9 cellular contexts compared by ENCODE assay signal in the genomic region with DNA sequence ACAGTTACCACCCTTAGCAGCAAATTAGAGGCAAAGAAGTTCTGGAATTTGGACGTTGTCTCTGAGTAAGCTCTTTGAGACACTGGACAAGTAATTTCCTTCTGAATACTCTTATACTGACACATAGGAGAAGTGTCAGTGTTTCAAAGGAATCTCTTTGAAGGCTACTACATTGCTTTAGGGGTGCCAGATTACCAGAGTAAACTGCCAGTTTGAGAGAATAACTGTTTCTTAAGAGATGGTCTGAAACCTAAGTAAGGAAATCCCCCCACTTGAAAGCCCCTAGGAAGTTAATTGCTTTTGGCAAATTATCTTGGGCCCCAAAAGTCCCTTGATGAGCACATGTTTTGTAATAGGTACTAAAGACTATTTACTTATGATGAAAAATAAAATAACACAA. TPM values are rescaled to one million over a fixed set of nuclear protein-coding genes. Genes with fewer than 3 reads are reported as not detected.
DNase-seq lines count a peak whose midpoint lies in the region; ATAC-seq and TF ChIP-seq lines count a peak whose summit lies in the region.
"Had no signal": no experiment of that assay in that cellular context is flagged by ENCODE, and none has a peak within 500 bp of the region (broad histone marks: within the 10 kb centered on the region; RNA-seq: fewer than 3 reads in every experiment).

No MANE protein-coding gene starts in this region.

- no peaks in the 10 kb centered on the region for H3K27me3 ChIP-seq in esophagus squamous epithelium
- no peaks in the 10 kb centered on the region for H3K27me3 ChIP-seq in stomach smooth muscle (ENCODE audit: control insufficient read depth in 1 of 2, insufficient read depth in 2 of 2, low read length in 2 of 2)

- peaks cover 54% of the 10 kb centered on the region for H3K79me2 ChIP-seq in OCI-LY7 (ENCODE audit: insufficient read depth, low read depth, low read length)

- peak overlapping the region; percentile 29 for H3K27ac Mint-ChIP-seq in activated CD4-positive, alpha-beta T cell treated with anti-CD3 and anti-CD28 coated beads, Interleukin-2, amount 10 ng/mL, durations not matched to agents 24 days and 14 days

- no peaks in the 10 kb centered on the region for H3K36me3 ChIP-seq in OCI-LY7 (ENCODE audit: insufficient read depth, low read length)
- no peaks in the 10 kb centered on the region for H3K36me3 ChIP-seq in esophagus squamous epithelium
- no peaks in the 10 kb centered on the region for H3K36me3 ChIP-seq in stomach smooth muscle (ENCODE audit: control insufficient read depth in 2 of 2, insufficient read depth in 2 of 2, low read length in 2 of 2)

- H4K20me1 ChIP-seq in OCI-LY7 (ENCODE audit: insufficient read depth, low read length): no peaks in the 10 kb centered on the region

- peak overlapping the region; percentile 55 for H3K4me3 Mint-ChIP-seq in activated CD4-positive, alpha-beta T cell treated with anti-CD3 and anti-CD28 coated beads, Interleukin-2, amount 10 ng/mL, durations not matched to agents 24 days and 14 days

- ATAC-seq in GM21360 (IDR thresholded peaks at IDR 0.05; ENCODE audit: unreplicated experiment): no peak

- no peaks in the 10 kb centered on the region for H3K9me3 Mint-ChIP-seq in activated CD4-positive, alpha-beta T cell treated with anti-CD3 and anti-CD28 coated beads, Interleukin-2, amount 10 ng/mL, durations not matched to agents 24 days and 14 days

- peak overlapping the region; percentile 84 for H3K4me3 ChIP-seq in OCI-LY7 (ENCODE audit: low read depth, low read length, poor library complexity, severe bottlenecking)
- peak overlapping the region in 3 of 4 donors; percentile 72 to 87 (median 81) for H3K4me3 ChIP-seq in esophagus squamous epithelium
- peak overlapping the region in 1 of 2 donors; percentile 9 for H3K4me3 ChIP-seq in stomach smooth muscle (ENCODE audit: low read length in 2 of 2)

- no TSS peak for BruUV-seq in OCI-LY7 (replicated peaks; lab: Mats Ljungman, UMichigan)

- intact Hi-C loops in activated CD4-positive, alpha-beta T cell treated with anti-CD3 and anti-CD28 coated beads, Interleukin-2, amount 10 ng/mL, durations not matched to agents 24 days and 14 days (cut with micrococcal nuclease): loop anchor here (5.0 kb wide), 2 partner anchors 157 to 202 kb away; no protein-coding TSS in a partner anchor
- intact Hi-C loops in OCI-LY7 (cut with micrococcal nuclease; ENCODE audit: unreplicated experiment) (loop anchor here (5.0 to 10.0 kb wide), 6 partner anchors 609 to 1899 kb away; partner anchors contain the start of genes ATAD1, GLUD1, KIF20B and PANK1), esophagus squamous epithelium (cut with DNase I) (no loop called here)

- no peaks in the 10 kb centered on the region for H3K9me2 ChIP-seq in OCI-LY7 (ENCODE audit: insufficient read depth, low read length)

- peaks cover 15% of the 10 kb centered on the region for H3K36me3 Mint-ChIP-seq in activated CD4-positive, alpha-beta T cell treated with anti-CD3 and anti-CD28 coated beads, Interleukin-2, amount 10 ng/mL, durations not matched to agents 24 days and 14 days (ENCODE audit: low read depth)

- H3K9ac ChIP-seq in stomach smooth muscle (ENCODE audit: low read length in 2 of 2): peak overlapping the region; percentile 6 to 29

- H3K4me2 ChIP-seq in OCI-LY7 (ENCODE audit: low read length): peak overlapping the region; percentile 85

- no peak for TF ChIP-seq CTCF in OCI-LY7 (conservative IDR thresholded peaks at IDR 0.05; ENCODE audit: low read length)
- no peak for TF ChIP-seq CTCF in esophagus squamous epithelium (IDR thresholded peaks at IDR 0.05)

- peak overlapping the region; percentile 78; the same call in 1 of the 2 replicates for H2AFZ ChIP-seq in OCI-LY7 (ENCODE audit: low read length)

- POLR2A ChIA-PET in OCI-LY7 (lab: Charles Lee): interaction anchor here (0.5 to 6.7 kb wide), 10 partner anchors 9 to 1381 kb away, joined by 3 to 49 read pairs (median 4); no protein-coding TSS in a partner anchor

- H3K9me3 ChIP-seq in OCI-LY7 (ENCODE audit: low read length) (no peaks in the 10 kb centered on the region), esophagus squamous epithelium (no peaks in the 10 kb centered on the region), stomach smooth muscle (ENCODE audit: control insufficient read depth in 2 of 2, low read length in 2 of 2) (no peaks in the 10 kb centered on the region)

- H3K4me1 ChIP-seq in OCI-LY7 (ENCODE audit: insufficient read depth, low read length, poor library complexity, severe bottlenecking): peaks cover 76% of the 10 kb centered on the region
- peaks cover 11 to 88% (median 12%) of the 10 kb centered on the region in 3 donors for H3K4me1 ChIP-seq in esophagus squamous epithelium
- peaks cover 16% of the 10 kb centered on the region for H3K4me1 ChIP-seq in stomach smooth muscle (ENCODE audit: control insufficient read depth, insufficient read depth, low read length)

- CTCF ChIA-PET in OCI-LY7 (lab: Charles Lee; ENCODE audit: unreplicated experiment): no interaction called here

- no peak for TF ChIP-seq POLR2A in esophagus squamous epithelium (IDR thresholded peaks at IDR 0.05)

- DNase-seq in activated CD4-positive, alpha-beta T cell treated with anti-CD3 and anti-CD28 coated beads, Interleukin-2, amount 10 ng/mL, durations not matched to agents 24 days and 14 days: no peak
- DNase-seq in activated CD4-positive, alpha-beta T cell treated with anti-CD3 and anti-CD28 coated beads, Interleukin-2, amount 50 U/mL, for 48 hours: no peak
- DNase-seq in OCI-LY7 (ENCODE audit: low spot score) (no peak), esophagus squamous epithelium (lab: John Stamatoyannopoulos, UW) (no peak), NCI-H524 (lab: John Stamatoyannopoulos, UW) (no peak), glomerular visceral epithelial cell (ENCODE audit: extremely low spot score) (no peak)
- DNase-seq: activated CD4-positive, alpha-beta T cell treated with anti-CD3 and anti-CD28 coated beads, Interleukin-2, amount 50 U/mL, for 1 hour had no signal

- peaks cover 59% of the 10 kb centered on the region for H3K4me1 Mint-ChIP-seq in activated CD4-positive, alpha-beta T cell treated with anti-CD3 and anti-CD28 coated beads, Interleukin-2, amount 10 ng/mL, durations not matched to agents 24 days and 14 days

- 6 to 13% methylated on average over 1 of the region's 1 CpG for WGBS in esophagus squamous epithelium, 2 donors

- peak overlapping the region; percentile 49 for H3K27ac ChIP-seq in OCI-LY7 (ENCODE audit: low read depth, low read length, poor library complexity, severe bottlenecking)
- peak overlapping the region; percentile 17 to 98 (median 68) for H3K27ac ChIP-seq in esophagus squamous epithelium
- no peak overlapping the region for H3K27ac ChIP-seq in stomach smooth muscle (ENCODE audit: low read length)

- H3K27me3 Mint-ChIP-seq in activated CD4-positive, alpha-beta T cell treated with anti-CD3 and anti-CD28 coated beads, Interleukin-2, amount 10 ng/mL, durations not matched to agents 24 days and 14 days: no peaks in the 10 kb centered on the region

RNA-seq across cellular contexts. Expression of gene FAS, which starts 3.4 kb away (rescaled TPM):
- 29.9 and 31.1 TPM in 2 replicates for total RNA-seq in activated CD4-positive, alpha-beta T cell treated with anti-CD3 and anti-CD28 coated beads, Interleukin-2, amount 10 ng/mL, durations not matched to agents 24 days and 14 days
- 7.7 and 10.1 TPM in 2 replicates for total RNA-seq in OCI-LY7 (2014; rRNA removed; shearing (Covaris generic))
- 19.2 and 21.0 TPM in 2 replicates for total RNA-seq in OCI-LY7 (2022)
- total RNA-seq in esophagus squamous epithelium: 10 to 100 TPM; 14.9 to 33.6 (median 19.4) TPM

RNA-seq across cellular contexts. Expression of gene ACTA2, which starts 41.5 kb away (rescaled TPM):
- 8.8 and 8.9 TPM in 2 replicates for total RNA-seq in activated CD4-positive, alpha-beta T cell treated with anti-CD3 and anti-CD28 coated beads, Interleukin-2, amount 10 ng/mL, durations not matched to agents 24 days and 14 days
- total RNA-seq in OCI-LY7 (2014; rRNA removed; shearing (Covaris generic)): 1.4 and 5.0 TPM in 2 replicates
- total RNA-seq in OCI-LY7 (2022) (3.3 and 4.2 TPM in 2 replicates), esophagus squamous epithelium (1,000 to 10,000 TPM in 1 of 4 donors, 100 to 1,000 TPM in 2, 10 to 100 TPM in 1; 64.6 to 1,343 (median 285) TPM)
